Comparison of ENCODE assay signal across 8 cellular contexts in the genomic region with DNA sequence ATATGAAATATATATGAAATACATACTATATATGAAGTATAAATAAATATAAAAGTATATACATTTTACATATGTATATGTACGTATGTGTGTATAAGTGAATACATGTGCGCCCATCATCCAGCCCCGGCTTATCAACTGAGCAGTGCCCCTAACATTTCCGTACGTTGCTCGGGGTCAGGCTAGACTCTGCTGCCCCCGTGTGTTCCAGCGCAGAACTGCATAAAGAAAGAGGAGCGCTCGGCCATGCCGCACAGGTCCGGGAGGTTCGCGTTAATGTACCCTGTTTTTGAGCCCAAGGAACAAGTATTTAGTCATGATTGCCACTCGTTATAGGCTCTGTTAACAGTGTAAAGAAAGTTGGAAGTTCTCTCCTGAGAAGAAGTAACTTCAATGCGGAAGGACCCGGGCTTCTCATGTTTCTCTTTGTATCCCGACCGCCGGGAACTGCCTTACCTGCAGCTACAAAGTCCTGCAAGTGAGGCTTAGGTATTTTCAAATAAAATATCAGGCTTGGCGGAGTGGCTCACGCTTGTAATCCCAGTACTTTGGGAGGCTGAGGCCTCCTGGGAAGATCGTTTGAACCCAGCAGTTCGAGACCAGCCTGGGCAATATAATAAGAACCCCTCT. TPM values are rescaled to one million over a fixed set of nuclear protein-coding genes. Genes with fewer than 3 reads are reported as not detected.
DNase-seq lines count a peak whose midpoint lies in the region; ATAC-seq lines count a peak whose summit lies in the region.

No MANE protein-coding gene starts in this region.

- no peak overlapping the region for H2BK120ac ChIP-seq in mesenchymal stem cell (ENCODE audit: low read depth, low read length)

- H3K27me3 ChIP-seq in BLaER1 (no peaks in the 10 kb centered on the region), mesenchymal stem cell (ENCODE audit: control insufficient read depth in 1 of 2, insufficient read depth in 1 of 2, low read length in 2 of 2) (peaks cover 20 to 45% of the 10 kb centered on the region in 2 experiments)

- H3K4me2 ChIP-seq in BLaER1 (peak overlapping the region; percentile 43), mesenchymal stem cell (ENCODE audit: low read length, poor library complexity, severe bottlenecking) (peak overlapping the region; percentile 32)

- no peak overlapping the region for H2AFZ ChIP-seq in mesenchymal stem cell (ENCODE audit: low read depth, low read length)

- no peak overlapping the region for H4K8ac ChIP-seq in mesenchymal stem cell (ENCODE audit: low read length)

- H3K4ac ChIP-seq in mesenchymal stem cell (ENCODE audit: low read depth in 1 of 2, low read length in 2 of 2), result no peak overlapping the region

- H2BK12ac ChIP-seq in mesenchymal stem cell (ENCODE audit: low read length in 2 of 2), result no peak overlapping the region

- no peaks in the 10 kb centered on the region for H3K36me3 ChIP-seq in BLaER1
- no peaks in the 10 kb centered on the region for H3K36me3 ChIP-seq in mesenchymal stem cell (ENCODE audit: control insufficient read depth in 1 of 2, insufficient read depth in 2 of 2, low read depth in 1 of 2, low read length in 2 of 2)

- no peak overlapping the region for H3K14ac ChIP-seq in mesenchymal stem cell (ENCODE audit: low read length in 2 of 2)

- H3K4me1 ChIP-seq in BLaER1, result no peaks in the 10 kb centered on the region
- H3K4me1 ChIP-seq in mesenchymal stem cell (ENCODE audit: control insufficient read depth, insufficient read depth, low read depth, low read length), result no peaks in the 10 kb centered on the region

- no peak overlapping the region for H2BK15ac ChIP-seq in mesenchymal stem cell (ENCODE audit: low read depth, poor library complexity, severe bottlenecking)

- H2BK5ac ChIP-seq in mesenchymal stem cell (ENCODE audit: low read depth, low read length, poor library complexity, severe bottlenecking), result no peak overlapping the region

- H4K91ac ChIP-seq in mesenchymal stem cell (ENCODE audit: low read length), result no peak overlapping the region

- no peak overlapping the region for H3K23ac ChIP-seq in mesenchymal stem cell (ENCODE audit: low read length in 2 of 2)

- 17% methylated on average over 22 of the region's 24 CpGs for WGBS in mesenchymal stem cell

- no peak overlapping the region for H3K18ac ChIP-seq in mesenchymal stem cell (ENCODE audit: low read depth in 1 of 2, low read length in 2 of 2)

- peak; percentile 95 for ATAC-seq in GM19043 (IDR thresholded peaks at IDR 0.05; ENCODE audit: low read depth, unreplicated experiment)
- peak; percentile 93 for ATAC-seq in HG03378 (IDR thresholded peaks at IDR 0.05; ENCODE audit: unreplicated experiment)

- no peak overlapping the region for H3K9ac ChIP-seq in BLaER1
- peak overlapping the region; percentile 64 for H3K9ac ChIP-seq in mesenchymal stem cell (ENCODE audit: low read length)

- no peak overlapping the region for H3K4me3 ChIP-seq in BLaER1
- peak overlapping the region in 1 of 2 experiments; percentile 67 for H3K4me3 ChIP-seq in mesenchymal stem cell (ENCODE audit: insufficient read depth in 1 of 2, low read depth in 1 of 2, low read length in 2 of 2)

- H3K9me3 ChIP-seq in BLaER1, result no peaks in the 10 kb centered on the region
- no peaks in the 10 kb centered on the region for H3K9me3 ChIP-seq in mesenchymal stem cell (ENCODE audit: control insufficient read depth, low read length)

- H3K27ac ChIP-seq in BLaER1 (no peak overlapping the region), mesenchymal stem cell (ENCODE audit: low read length, poor library complexity, severe bottlenecking) (no peak overlapping the region)

- DNase-seq in NCI-H526 treated with DMSO at 0.1 percent for 48 hours (lab: John Stamatoyannopoulos, UW) (peak; percentile 58), mesenchymal stem cell (peak; percentile 42)
- peak; percentile 82 to 86 for DNase-seq in activated CD4-positive, alpha-beta T cell treated with anti-CD3 and anti-CD28 coated beads, Interleukin-2, amount 50 U/mL, for 48 hours
- peak; percentile 59 for DNase-seq in effector CD4-positive, alpha-beta T cell
- peak; percentile 53 to 55 for DNase-seq in stimulated activated CD8-positive, alpha-beta memory T cell treated with anti-CD3 and anti-CD28 coated beads, Interleukin-2, amount 100 ng/mL, for 1 hour (ENCODE audit: low read depth in 2 of 2)

- no peak overlapping the region for H2AK5ac ChIP-seq in mesenchymal stem cell (ENCODE audit: low read length, severe bottlenecking)

- no peaks in the 10 kb centered on the region for H3K79me1 ChIP-seq in mesenchymal stem cell (replicated peaks; ENCODE audit: low read length, poor library complexity, severe bottlenecking)

- no peaks in the 10 kb centered on the region for H4K20me1 ChIP-seq in BLaER1

RNA-seq across cellular contexts. Expression of a gene that starts 55.7 kb away (rescaled TPM):
- polyA plus RNA-seq in mesenchymal stem cell (2013, experiment 1 of 2), result not detected
- polyA plus RNA-seq in mesenchymal stem cell (2013, experiment 2 of 2), result not detected
